ENCODE assay signal across 26 cellular contexts in genomic region chr12:47798481-47798948, GRCh38. TPM values are rescaled to one million over a fixed set of nuclear protein-coding genes. Genes with fewer than 3 reads are reported as not detected.
DNase-seq lines count a peak whose midpoint lies in the region; ATAC-seq, FAIRE-seq and TF ChIP-seq lines count a peak whose summit lies in the region.
"Had no signal": no experiment of that assay in that cellular context is flagged by ENCODE, and none has a peak within 500 bp of the region (broad histone marks: within the 10 kb centered on the region; RNA-seq: fewer than 3 reads in every experiment).

No MANE protein-coding gene starts in this region.

- DNase-seq in heart left ventricle = no peak
- DNase-seq in Right ventricle myocardium inferior (ENCODE audit: missing footprints) = no peak
- DNase-seq in activated T-helper 1 cell treated with anti-CD3 and anti-CD28 coated beads, Interleukin-12 subunit alpha, Interleukin-12 subunit beta, Interleukin-2, Interleukin-4 antibody, amounts not matched to agents 30 ng/mL and 10 ng/mL and 1 ng/mL, durations not matched to agents 14 hours and 24 hours and 36 hours (ENCODE audit: low spot score) = no peak
- DNase-seq in naive thymus-derived CD4-positive, alpha-beta T cell = no peak
- DNase-seq in tibial artery = no peak
- DNase-seq in GM13976 (ENCODE audit: low spot score) = no peak
- no peak for DNase-seq in frontal cortex (ENCODE audit: low spot score in 2 of 2)
- DNase-seq: activated CD8-positive, alpha-beta memory T cell treated with anti-CD3 and anti-CD28 coated beads, Interleukin-2, amount 50 U/mL, for 4 hours; activated gamma-delta T cell; cerebellar nuclear complex; DMS 273 treated with DMSO at 0.1 percent for 48 hours; effector CD8-positive, alpha-beta T cell; KBM-7; MV-4-11; NCI-H187; NCI-H774; SIG-M5; stimulated activated CD4-positive, alpha-beta T cell treated with anti-CD3 and anti-CD28 coated beads, Interleukin-2, amount 100 ng/mL, for 48 hours had no signal

- no peak for TF ChIP-seq CTCF in heart left ventricle (IDR thresholded peaks at IDR 0.05)
- TF ChIP-seq CTCF in tibial artery (IDR thresholded peaks at IDR 0.05) = no peak
- no peak for TF ChIP-seq CTCF in GM13976 (IDR thresholded peaks at IDR 0.05; ENCODE audit: borderline replicate concordance, control extremely low read depth, extremely low read depth, insufficient read depth, missing control alignments)

- peak overlapping the region in 10 of 12 donors; percentile 44 to 99 (median 73) for H3K27ac ChIP-seq in heart left ventricle
- H3K27ac ChIP-seq in naive thymus-derived CD4-positive, alpha-beta T cell (ENCODE audit: low read depth, low read length) = peak overlapping the region; percentile 51
- H3K27ac ChIP-seq in tibial artery = peak overlapping the region; percentile 66 to 99
- H3K27ac ChIP-seq: C4-2B, prostate gland had no signal

- POLR2A ChIA-PET in naive thymus-derived CD4-positive, alpha-beta T cell (lab: Charles Lee) = interaction anchor here (0.6 to 1.7 kb wide), 5 partner anchors 15 to 37 kb away, joined by 3 to 6 read pairs (median 3); partner anchors contain the start of gene HDAC7

- no peaks in the 10 kb centered on the region for H3K9me3 Mint-ChIP-seq in activated T-helper 1 cell treated with anti-CD3 and anti-CD28 coated beads, Interleukin-12 subunit alpha, Interleukin-12 subunit beta, Interleukin-2, Interleukin-4 antibody, amounts not matched to agents 30 ng/mL and 10 ng/mL and 1 ng/mL, durations not matched to agents 14 hours and 24 hours and 36 hours
- no peaks in the 10 kb centered on the region for H3K9me3 Mint-ChIP-seq in naive thymus-derived CD4-positive, alpha-beta T cell
- H3K9me3 Mint-ChIP-seq: neural crest cell had no signal

- CTCF ChIA-PET in naive thymus-derived CD4-positive, alpha-beta T cell (lab: Charles Lee) = interaction anchor here (1.0 to 4.6 kb wide), 5 partner anchors 10 to 38 kb away, joined by 3 to 62 read pairs (median 3); no protein-coding TSS in a partner anchor

- H3K36me3 ChIP-seq in heart left ventricle = peaks cover 2 to 71% (median 53%) of the 10 kb centered on the region in 9 donors
- H3K36me3 ChIP-seq in naive thymus-derived CD4-positive, alpha-beta T cell (ENCODE audit: control insufficient read depth in 2 of 3, insufficient read depth in 3 of 3, low read length in 3 of 3) = peaks cover 0 to 71% (median 33%) of the 10 kb centered on the region in 3 experiments
- peaks cover 50 to 64% (median 54%) of the 10 kb centered on the region in 3 donors for H3K36me3 ChIP-seq in tibial artery

- in situ Hi-C loops in GM13976 (cut with MboI; ENCODE audit: low sequenced_read_pairs, unreplicated experiment) = no loop called here

- H3K27me3 ChIP-seq in heart left ventricle (no peaks in the 10 kb centered on the region), tibial artery (no peaks in the 10 kb centered on the region)
- H3K27me3 ChIP-seq in naive thymus-derived CD4-positive, alpha-beta T cell (ENCODE audit: control insufficient read depth in 2 of 2, insufficient read depth in 2 of 2, low read length in 2 of 2) = no peaks in the 10 kb centered on the region
- H3K27me3 ChIP-seq: left lung had no signal

- peak overlapping the region; percentile 68 for H3K27ac Mint-ChIP-seq in activated T-helper 1 cell treated with anti-CD3 and anti-CD28 coated beads, Interleukin-12 subunit alpha, Interleukin-12 subunit beta, Interleukin-2, Interleukin-4 antibody, amounts not matched to agents 30 ng/mL and 10 ng/mL and 1 ng/mL, durations not matched to agents 14 hours and 24 hours and 36 hours
- H3K27ac Mint-ChIP-seq in naive thymus-derived CD4-positive, alpha-beta T cell = peak overlapping the region in 4 of 9 donors; percentile 37 to 83 (median 46)

- peaks cover 31 to 57% (median 53%) of the 10 kb centered on the region in 12 donors for H3K4me1 ChIP-seq in heart left ventricle
- H3K4me1 ChIP-seq in naive thymus-derived CD4-positive, alpha-beta T cell (ENCODE audit: control insufficient read depth in 2 of 2, insufficient read depth in 2 of 2, low read length in 2 of 2) = peaks cover 11 to 46% of the 10 kb centered on the region in 2 donors
- H3K4me1 ChIP-seq in tibial artery = peaks cover 0 to 58% (median 52%) of the 10 kb centered on the region in 4 donors

- ATAC-seq in heart left ventricle (no peak), Right ventricle myocardium inferior (no peak), HG02884 (IDR thresholded peaks at IDR 0.05; ENCODE audit: unreplicated experiment) (no peak)
- no peak for ATAC-seq in naive thymus-derived CD4-positive, alpha-beta T cell
- ATAC-seq: esophagus mucosa, left lung had no signal

- peaks cover 41% of the 10 kb centered on the region for H3K4me1 Mint-ChIP-seq in activated T-helper 1 cell treated with anti-CD3 and anti-CD28 coated beads, Interleukin-12 subunit alpha, Interleukin-12 subunit beta, Interleukin-2, Interleukin-4 antibody, amounts not matched to agents 30 ng/mL and 10 ng/mL and 1 ng/mL, durations not matched to agents 14 hours and 24 hours and 36 hours (ENCODE audit: low read depth)
- peaks cover 31 to 58% (median 53%) of the 10 kb centered on the region in 7 donors for H3K4me1 Mint-ChIP-seq in naive thymus-derived CD4-positive, alpha-beta T cell

- intact Hi-C loops in heart left ventricle (cut with DNase I) = loop anchor here in 5 of 10 donors (2.0 to 5.0 kb wide), 3 partner anchors 38 to 40 kb away; no protein-coding TSS in a partner anchor
- intact Hi-C loops in Right ventricle myocardium inferior (cut with DNase I) = no loop called here
- intact Hi-C loops in activated T-helper 1 cell treated with anti-CD3 and anti-CD28 coated beads, Interleukin-12 subunit alpha, Interleukin-12 subunit beta, Interleukin-2, Interleukin-4 antibody, amounts not matched to agents 30 ng/mL and 10 ng/mL and 1 ng/mL, durations not matched to agents 14 hours and 24 hours and 36 hours (cut with micrococcal nuclease) = no loop called here
- intact Hi-C loops in naive thymus-derived CD4-positive, alpha-beta T cell (cut with micrococcal nuclease) = no loop called here
- intact Hi-C loops in tibial artery (cut with DNase I; ENCODE audit: low total_unique reads) = no loop called here

- H3K9me3 ChIP-seq in heart left ventricle (no peaks in the 10 kb centered on the region), tibial artery (no peaks in the 10 kb centered on the region)
- no peaks in the 10 kb centered on the region for H3K9me3 ChIP-seq in naive thymus-derived CD4-positive, alpha-beta T cell (ENCODE audit: control insufficient read depth in 2 of 3, low read length in 3 of 3)
- H3K9me3 ChIP-seq: left lung, prostate gland had no signal

- H3K4me3 Mint-ChIP-seq in activated T-helper 1 cell treated with anti-CD3 and anti-CD28 coated beads, Interleukin-12 subunit alpha, Interleukin-12 subunit beta, Interleukin-2, Interleukin-4 antibody, amounts not matched to agents 30 ng/mL and 10 ng/mL and 1 ng/mL, durations not matched to agents 14 hours and 24 hours and 36 hours = no peak overlapping the region
- H3K4me3 Mint-ChIP-seq in naive thymus-derived CD4-positive, alpha-beta T cell = peak overlapping the region in 1 of 10 donors; percentile 35
- H3K4me3 Mint-ChIP-seq: neural crest cell had no signal

- H3K4me3 ChIP-seq in heart left ventricle = no peak overlapping the region
- H3K4me3 ChIP-seq in naive thymus-derived CD4-positive, alpha-beta T cell (ENCODE audit: low read length) = no peak overlapping the region
- H3K4me3 ChIP-seq in tibial artery = no peak overlapping the region
- H3K4me3 ChIP-seq: left lung, prostate gland, smooth muscle cell had no signal

- H3K27me3 Mint-ChIP-seq in activated T-helper 1 cell treated with anti-CD3 and anti-CD28 coated beads, Interleukin-12 subunit alpha, Interleukin-12 subunit beta, Interleukin-2, Interleukin-4 antibody, amounts not matched to agents 30 ng/mL and 10 ng/mL and 1 ng/mL, durations not matched to agents 14 hours and 24 hours and 36 hours (ENCODE audit: insufficient read depth) = no peaks in the 10 kb centered on the region
- H3K27me3 Mint-ChIP-seq in naive thymus-derived CD4-positive, alpha-beta T cell = no peaks in the 10 kb centered on the region

- TF ChIP-seq POLR2A in heart left ventricle (IDR thresholded peaks at IDR 0.05) = no peak

- WGBS in heart left ventricle, 4 donors = 86 to 94% (median 89%) methylated on average over 7 to 15 of the region's 15 CpGs

- H3K36me3 Mint-ChIP-seq in activated T-helper 1 cell treated with anti-CD3 and anti-CD28 coated beads, Interleukin-12 subunit alpha, Interleukin-12 subunit beta, Interleukin-2, Interleukin-4 antibody, amounts not matched to agents 30 ng/mL and 10 ng/mL and 1 ng/mL, durations not matched to agents 14 hours and 24 hours and 36 hours (ENCODE audit: low read depth) = peaks cover 47% of the 10 kb centered on the region
- H3K36me3 Mint-ChIP-seq in naive thymus-derived CD4-positive, alpha-beta T cell = peaks cover 0 to 17% (median 16%) of the 10 kb centered on the region in 5 donors

- no peak for FAIRE-seq in frontal cortex (lab: Jason Lieb, UNC)
- FAIRE-seq: TTC549 had no signal

RNA-seq across cellular contexts. Expression of gene HDAC7, which starts 21.2 kb away (rescaled TPM):
- 10 to 100 TPM; 27.4 to 63.0 (median 38.6) TPM for total RNA-seq in heart left ventricle
- 10 to 100 TPM; 42.2 to 43.9 TPM for polyA plus RNA-seq in heart left ventricle
- total RNA-seq in Right ventricle myocardium inferior = 38.8 TPM
- 453 and 466 TPM in 2 replicates for total RNA-seq in activated T-helper 1 cell treated with anti-CD3 and anti-CD28 coated beads, Interleukin-12 subunit alpha, Interleukin-12 subunit beta, Interleukin-2, Interleukin-4 antibody, amounts not matched to agents 30 ng/mL and 10 ng/mL and 1 ng/mL, durations not matched to agents 14 hours and 24 hours and 36 hours
- 100 to 1,000 TPM; 150 to 194 (median 188) TPM for total RNA-seq in naive thymus-derived CD4-positive, alpha-beta T cell
- 10 to 100 TPM; 16.7 to 36.7 TPM for polyA plus RNA-seq in naive thymus-derived CD4-positive, alpha-beta T cell
- 4.9 TPM for total RNA-seq in frontal cortex

RNA-seq across cellular contexts. Expression of gene SLC48A1, which starts 25.5 kb away (rescaled TPM):
- total RNA-seq in heart left ventricle (10 to 100 TPM; 17.6 to 68.2 (median 23.9) TPM), Right ventricle myocardium inferior (23.2 TPM), frontal cortex (8.6 TPM)
- 10 to 100 TPM; 13.0 to 16.5 TPM for polyA plus RNA-seq in heart left ventricle
- total RNA-seq in activated T-helper 1 cell treated with anti-CD3 and anti-CD28 coated beads, Interleukin-12 subunit alpha, Interleukin-12 subunit beta, Interleukin-2, Interleukin-4 antibody, amounts not matched to agents 30 ng/mL and 10 ng/mL and 1 ng/mL, durations not matched to agents 14 hours and 24 hours and 36 hours = 12.7 TPM in 2 replicates
- total RNA-seq in naive thymus-derived CD4-positive, alpha-beta T cell = 10 to 100 TPM in 2 of 5 experiments, 1 to 10 TPM in 3; 6.7 to 14.3 (median 10.0) TPM
- polyA plus RNA-seq in naive thymus-derived CD4-positive, alpha-beta T cell = 10 to 100 TPM; 12.5 to 15.6 TPM

RNA-seq across cellular contexts. Expression of gene RAPGEF3, which starts 39.8 kb away (rescaled TPM):
- total RNA-seq in heart left ventricle = 10 to 100 TPM; 14.5 to 47.8 (median 23.9) TPM
- 10 to 100 TPM; 18.6 to 62.1 TPM for polyA plus RNA-seq in heart left ventricle
- total RNA-seq in Right ventricle myocardium inferior = 37.3 TPM
- 4.7 and 6.5 TPM in 2 replicates for total RNA-seq in activated T-helper 1 cell treated with anti-CD3 and anti-CD28 coated beads, Interleukin-12 subunit alpha, Interleukin-12 subunit beta, Interleukin-2, Interleukin-4 antibody, amounts not matched to agents 30 ng/mL and 10 ng/mL and 1 ng/mL, durations not matched to agents 14 hours and 24 hours and 36 hours
- 1 to 10 TPM in 2 of 5 experiments, under 1 TPM in 2, not detected in 1; 0.08 to 1.9 (median 1.1) TPM for total RNA-seq in naive thymus-derived CD4-positive, alpha-beta T cell
- polyA plus RNA-seq in naive thymus-derived CD4-positive, alpha-beta T cell = under 1 TPM in 1 of 2 donors, not detected in 1; 0.15 TPM
- 7.7 TPM for total RNA-seq in frontal cortex
